8 cellular contexts compared by ENCODE assay signal in genomic region chr12:101891462-101891971, GRCh38. TPM values are rescaled to one million over a fixed set of nuclear protein-coding genes. Genes with fewer than 3 reads are reported as not detected.
DNase-seq lines count a peak whose midpoint lies in the region; ATAC-seq and TF ChIP-seq lines count a peak whose summit lies in the region.

No MANE protein-coding gene starts in this region.

- H3K4me3 Mint-ChIP-seq in naive B cell = no peak overlapping the region
- H3K4me3 Mint-ChIP-seq in activated T-helper 1 cell treated with anti-CD3 and anti-CD28 coated beads, Interleukin-12 subunit alpha, Interleukin-12 subunit beta, Interleukin-2, Interleukin-4 antibody, amounts not matched to agents 30 ng/mL and 10 ng/mL and 1 ng/mL, durations not matched to agents 14 hours and 24 hours and 36 hours = no peak overlapping the region

- H3K9me3 Mint-ChIP-seq in naive B cell = no peaks in the 10 kb centered on the region
- no peaks in the 10 kb centered on the region for H3K9me3 Mint-ChIP-seq in activated T-helper 1 cell treated with anti-CD3 and anti-CD28 coated beads, Interleukin-12 subunit alpha, Interleukin-12 subunit beta, Interleukin-2, Interleukin-4 antibody, amounts not matched to agents 30 ng/mL and 10 ng/mL and 1 ng/mL, durations not matched to agents 14 hours and 24 hours and 36 hours

- H3K27me3 ChIP-seq in brain microvascular endothelial cell (replicated peaks) = no peaks in the 10 kb centered on the region

- intact Hi-C loops in activated T-helper 1 cell treated with anti-CD3 and anti-CD28 coated beads, Interleukin-12 subunit alpha, Interleukin-12 subunit beta, Interleukin-2, Interleukin-4 antibody, amounts not matched to agents 30 ng/mL and 10 ng/mL and 1 ng/mL, durations not matched to agents 14 hours and 24 hours and 36 hours (cut with micrococcal nuclease) = no loop called here

- no peak for TF ChIP-seq CTCF in brain microvascular endothelial cell (IDR thresholded peaks at IDR 0.05; ENCODE audit: low read depth, low read length, missing control alignments)

- peaks cover 6% of the 10 kb centered on the region for H3K36me3 ChIP-seq in brain microvascular endothelial cell (replicated peaks)

- peaks cover 7 to 12% (median 8%) of the 10 kb centered on the region in 3 donors for H3K4me1 Mint-ChIP-seq in naive B cell
- peaks cover 5% of the 10 kb centered on the region for H3K4me1 Mint-ChIP-seq in activated T-helper 1 cell treated with anti-CD3 and anti-CD28 coated beads, Interleukin-12 subunit alpha, Interleukin-12 subunit beta, Interleukin-2, Interleukin-4 antibody, amounts not matched to agents 30 ng/mL and 10 ng/mL and 1 ng/mL, durations not matched to agents 14 hours and 24 hours and 36 hours (ENCODE audit: low read depth)

- no peak overlapping the region for H3K27ac Mint-ChIP-seq in naive B cell
- H3K27ac Mint-ChIP-seq in activated T-helper 1 cell treated with anti-CD3 and anti-CD28 coated beads, Interleukin-12 subunit alpha, Interleukin-12 subunit beta, Interleukin-2, Interleukin-4 antibody, amounts not matched to agents 30 ng/mL and 10 ng/mL and 1 ng/mL, durations not matched to agents 14 hours and 24 hours and 36 hours = no peak overlapping the region

- in situ Hi-C loops in KBM-7 (cut with MboI; ENCODE audit: low pct_unique_long_range_greater_than_20kb, low sequenced_read_pairs) = no loop called here
- in situ Hi-C loops in brain microvascular endothelial cell (cut with HindIII; ENCODE audit: low pct_ligation_motif_present, low sequenced_read_pairs) = no loop called here

- ATAC-seq in GM21619 (IDR thresholded peaks at IDR 0.05; ENCODE audit: unreplicated experiment) = peak; percentile 87
- ATAC-seq in naive B cell (ENCODE audit: low read depth in 2 of 2) = peak; percentile 48 to 49

- no peaks in the 10 kb centered on the region for H3K27me3 Mint-ChIP-seq in naive B cell
- H3K27me3 Mint-ChIP-seq in activated T-helper 1 cell treated with anti-CD3 and anti-CD28 coated beads, Interleukin-12 subunit alpha, Interleukin-12 subunit beta, Interleukin-2, Interleukin-4 antibody, amounts not matched to agents 30 ng/mL and 10 ng/mL and 1 ng/mL, durations not matched to agents 14 hours and 24 hours and 36 hours (ENCODE audit: insufficient read depth) = no peaks in the 10 kb centered on the region

- H3K4me3 ChIP-seq in brain microvascular endothelial cell (ENCODE audit: low read depth, low read length) = no peak overlapping the region

- H3K36me3 Mint-ChIP-seq in naive B cell = no peaks in the 10 kb centered on the region
- no peaks in the 10 kb centered on the region for H3K36me3 Mint-ChIP-seq in activated T-helper 1 cell treated with anti-CD3 and anti-CD28 coated beads, Interleukin-12 subunit alpha, Interleukin-12 subunit beta, Interleukin-2, Interleukin-4 antibody, amounts not matched to agents 30 ng/mL and 10 ng/mL and 1 ng/mL, durations not matched to agents 14 hours and 24 hours and 36 hours (ENCODE audit: low read depth)

- H3K27ac ChIP-seq in brain microvascular endothelial cell = peak overlapping the region; percentile 46

- DNase-seq in GDM1 (lab: John Stamatoyannopoulos, UW) = peak; percentile 85
- DNase-seq in KBM-7 = peak; percentile 87
- peak; percentile 22 for DNase-seq in brain microvascular endothelial cell
- DNase-seq in naive B cell = no peak
- no peak for DNase-seq in medulla oblongata (ENCODE audit: extremely low spot score)
- no peak for DNase-seq in activated T-helper 1 cell treated with anti-CD3 and anti-CD28 coated beads, Interleukin-12 subunit alpha, Interleukin-12 subunit beta, Interleukin-2, Interleukin-4 antibody, amounts not matched to agents 30 ng/mL and 10 ng/mL and 1 ng/mL, durations not matched to agents 14 hours and 24 hours and 36 hours (ENCODE audit: low spot score)
- no peak for DNase-seq in retina

RNA-seq across cellular contexts. Expression of gene DRAM1, which starts 14.1 kb away (rescaled TPM):
- polyA plus RNA-seq in naive B cell (ENCODE audit: low read depth in 6 of 6) = 1 to 10 TPM in 5 of 6 donors, not detected in 1; 3.2 to 7.5 (median 6.4) TPM
- 3.2 and 4.1 TPM in 2 replicates for total RNA-seq in activated T-helper 1 cell treated with anti-CD3 and anti-CD28 coated beads, Interleukin-12 subunit alpha, Interleukin-12 subunit beta, Interleukin-2, Interleukin-4 antibody, amounts not matched to agents 30 ng/mL and 10 ng/mL and 1 ng/mL, durations not matched to agents 14 hours and 24 hours and 36 hours

Comparison
In these comparisons a context has a peak if more than half of its experiments do, and no peak if none do; other contexts are left out.
1. DNase-seq: peak in GDM1 (single experiment), KBM-7 (single experiment) and brain microvascular endothelial cell (single experiment); none in naive B cell (single experiment), medulla oblongata (single experiment), activated T-helper 1 cell treated with anti-CD3 and anti-CD28 coated beads, Interleukin-12 subunit alpha, Interleukin-12 subunit beta, Interleukin-2, Interleukin-4 antibody, amounts not matched to agents 30 ng/mL and 10 ng/mL and 1 ng/mL, durations not matched to agents 14 hours and 24 hours and 36 hours (single experiment) and retina (single experiment).